22 cellular contexts compared by ENCODE assay signal in the genomic region with DNA sequence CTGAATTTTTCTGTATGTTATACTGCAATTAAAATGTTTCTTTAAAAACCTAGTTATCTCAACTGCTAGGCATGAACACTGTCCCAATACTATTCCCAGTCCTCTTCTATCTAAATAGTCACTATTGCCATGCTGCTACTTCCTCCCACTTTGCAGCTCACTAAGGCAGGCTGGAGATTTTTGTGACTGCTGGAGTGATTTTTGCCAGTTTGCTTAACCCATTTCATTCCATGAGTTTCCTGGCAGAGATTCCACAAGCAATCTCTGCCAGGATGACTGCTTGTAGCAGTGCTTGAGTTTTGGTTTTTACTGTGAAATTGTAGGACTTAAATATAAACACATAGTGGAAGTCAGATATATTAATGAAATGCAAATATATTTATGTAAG.
DNase-seq lines count a peak whose midpoint lies in the region; ATAC-seq and TF ChIP-seq lines count a peak whose summit lies in the region.
"Had no signal": no experiment of that assay in that cellular context is flagged by ENCODE, and none has a peak within 500 bp of the region (broad histone marks: within the 10 kb centered on the region; RNA-seq: fewer than 3 reads in every experiment).

No MANE protein-coding gene starts in this region.

- no peaks in the 10 kb centered on the region for H3K36me3 ChIP-seq in PC-3 (ENCODE audit: low read depth, low read length)
- H3K36me3 ChIP-seq: breast epithelium, esophagus muscularis mucosa, neural progenitor cell, uterus had no signal

- H3K9me3 Mint-ChIP-seq in nephron progenitor cell: no peaks in the 10 kb centered on the region
- peaks cover 1% of the 10 kb centered on the region for H3K9me3 Mint-ChIP-seq in glutamatergic neuron (ENCODE audit: unreplicated experiment)
- H3K9me3 Mint-ChIP-seq: activated naive CD4-positive, alpha-beta T cell treated with anti-CD3 and anti-CD28 coated beads, Interleukin-2, amount 50 U/mL, for 24 hours; neural progenitor cell; stimulated activated memory B cell treated with anti-CD40 and anti-IgM and Interleukin-4, amounts not matched to agents 10 μg/mL and 1 μg/mL and 100 μg/mL, for 72 hours had no signal

- H3K9me2 ChIP-seq in PC-3 (replicated peaks; ENCODE audit: low read length): no peaks in the 10 kb centered on the region

- no peaks in the 10 kb centered on the region for H3F3A ChIP-seq in PC-3 (ENCODE audit: low read length, unreplicated experiment)

- no peaks in the 10 kb centered on the region for H3K36me3 Mint-ChIP-seq in nephron progenitor cell (ENCODE audit: low read depth)
- no peaks in the 10 kb centered on the region for H3K36me3 Mint-ChIP-seq in glutamatergic neuron (ENCODE audit: unreplicated experiment)
- H3K36me3 Mint-ChIP-seq: activated naive CD4-positive, alpha-beta T cell treated with anti-CD3 and anti-CD28 coated beads, Interleukin-2, amount 50 U/mL, for 24 hours; stimulated activated memory B cell treated with anti-CD40 and anti-IgM and Interleukin-4, amounts not matched to agents 10 μg/mL and 1 μg/mL and 100 μg/mL, for 72 hours had no signal

- peaks cover 79% of the 10 kb centered on the region for H3K79me2 ChIP-seq in PC-3 (ENCODE audit: low read length)

- H3K27me3 Mint-ChIP-seq in nephron progenitor cell (ENCODE audit: low read depth, poor library complexity): no peaks in the 10 kb centered on the region
- H3K27me3 Mint-ChIP-seq in glutamatergic neuron (ENCODE audit: unreplicated experiment): peaks cover 2% of the 10 kb centered on the region
- H3K27me3 Mint-ChIP-seq: stimulated activated memory B cell treated with anti-CD40 and anti-IgM and Interleukin-4, amounts not matched to agents 10 μg/mL and 1 μg/mL and 100 μg/mL, for 72 hours had no signal

- no peaks in the 10 kb centered on the region; the same call in 1 of the 2 replicates for H4K20me1 ChIP-seq in PC-3 (ENCODE audit: low read length)

- no peaks in the 10 kb centered on the region for H3K9me3 ChIP-seq in PC-3 (ENCODE audit: low read length)
- H3K9me3 ChIP-seq: breast epithelium, esophagus muscularis mucosa, uterus had no signal

- no peak overlapping the region for H3K9ac ChIP-seq in PC-3 (ENCODE audit: low read length)
- H3K9ac ChIP-seq: neural progenitor cell had no signal

- peak; percentile 49 for ATAC-seq in PC-3
- ATAC-seq: stimulated activated memory B cell treated with anti-CD40 and anti-IgM and Interleukin-4, amounts not matched to agents 10 μg/mL and 1 μg/mL and 100 μg/mL, for 72 hours had no signal

- H3K27ac ChIP-seq in C4-2B: peak overlapping the region; percentile 53; the same call in 1 of the 2 replicates
- H3K27ac ChIP-seq in PC-3 (ENCODE audit: low read length): peak overlapping the region; percentile 47
- H3K27ac ChIP-seq in dorsolateral prefrontal cortex: peak overlapping the region in 50 of 59 donors; percentile 17 to 84 (median 72)
- H3K27ac ChIP-seq: breast epithelium, esophagus muscularis mucosa, neural progenitor cell, uterus had no signal

- H2AFZ ChIP-seq in PC-3 (ENCODE audit: low read length): no peak overlapping the region
- H2AFZ ChIP-seq: neural progenitor cell had no signal

- no peaks in the 10 kb centered on the region for H3K27me3 ChIP-seq in PC-3 (ENCODE audit: low read length)
- H3K27me3 ChIP-seq in dorsolateral prefrontal cortex: no peaks in the 10 kb centered on the region
- H3K27me3 ChIP-seq: breast epithelium, esophagus muscularis mucosa, neural progenitor cell, uterus had no signal

- no peak overlapping the region for H3K4me3 Mint-ChIP-seq in nephron progenitor cell
- no peak overlapping the region for H3K4me3 Mint-ChIP-seq in glutamatergic neuron (ENCODE audit: unreplicated experiment)
- H3K4me3 Mint-ChIP-seq: activated naive CD4-positive, alpha-beta T cell treated with anti-CD3 and anti-CD28 coated beads, Interleukin-2, amount 50 U/mL, for 24 hours; neural progenitor cell; stimulated activated memory B cell treated with anti-CD40 and anti-IgM and Interleukin-4, amounts not matched to agents 10 μg/mL and 1 μg/mL and 100 μg/mL, for 72 hours had no signal

- intact Hi-C loops in PC-3 (cut with micrococcal nuclease): loop anchor here (2.0 kb wide), 1 partner anchor 53 kb away; no protein-coding TSS in a partner anchor
- intact Hi-C loops in dorsolateral prefrontal cortex (cut with DNase I): loop anchor here in 1 of 2 donors (10.0 kb wide), 1 partner anchor 51 kb away; no protein-coding TSS in a partner anchor

- H3K4me2 ChIP-seq in PC-3 (ENCODE audit: low read length): peak overlapping the region; percentile 70
- H3K4me2 ChIP-seq: neural progenitor cell had no signal

- POLR2A ChIA-PET in PC-3 (lab: Charles Lee; ENCODE audit: unreplicated experiment): interaction anchor here (0.6 kb wide), 2 partner anchors 11 to 209 kb away, joined by 4 to 7 read pairs; no protein-coding TSS in a partner anchor

- CTCF ChIA-PET in PC-3 (lab: Charles Lee): interaction anchor here (0.9 kb wide), 1 partner anchor 48 kb away, joined by 3 read pairs; no protein-coding TSS in a partner anchor

- TF ChIP-seq CTCF in C4-2B (conservative IDR thresholded peaks at IDR 0.05) (no peak), PC-3 (conservative IDR thresholded peaks at IDR 0.05; ENCODE audit: low read depth, low read length) (no peak), dorsolateral prefrontal cortex (IDR thresholded peaks at IDR 0.05 in 54 of 56, conservative IDR thresholded peaks at IDR 0.05 in 2 of 56; ENCODE audit: low read depth in 1 of 56, partially characterized antibody in 56 of 56) (no peak), nephron progenitor cell (IDR thresholded peaks at IDR 0.05) (no peak), glutamatergic neuron (IDR thresholded peaks at IDR 0.05; ENCODE audit: partially characterized antibody, unreplicated experiment) (no peak)

- BruUV-seq in PC-3 (replicated peaks; lab: Mats Ljungman, UMichigan): no TSS peak

- H3K4me1 Mint-ChIP-seq in nephron progenitor cell (peaks cover 30% of the 10 kb centered on the region), glutamatergic neuron (ENCODE audit: low read depth, unreplicated experiment) (peaks cover 15% of the 10 kb centered on the region)
- H3K4me1 Mint-ChIP-seq: activated naive CD4-positive, alpha-beta T cell treated with anti-CD3 and anti-CD28 coated beads, Interleukin-2, amount 50 U/mL, for 24 hours; stimulated activated memory B cell treated with anti-CD40 and anti-IgM and Interleukin-4, amounts not matched to agents 10 μg/mL and 1 μg/mL and 100 μg/mL, for 72 hours had no signal

- H3K27ac Mint-ChIP-seq in nephron progenitor cell (peak overlapping the region; percentile 12), glutamatergic neuron (ENCODE audit: unreplicated experiment) (no peak overlapping the region)
- H3K27ac Mint-ChIP-seq: activated naive CD4-positive, alpha-beta T cell treated with anti-CD3 and anti-CD28 coated beads, Interleukin-2, amount 50 U/mL, for 24 hours; neural progenitor cell; stimulated activated memory B cell treated with anti-CD40 and anti-IgM and Interleukin-4, amounts not matched to agents 10 μg/mL and 1 μg/mL and 100 μg/mL, for 72 hours had no signal

- peak; percentile 53 for DNase-seq in PC-3
- no peak for DNase-seq in dorsolateral prefrontal cortex
- DNase-seq in nephron progenitor cell: no peak
- DNase-seq in activated naive CD4-positive, alpha-beta T cell treated with Interleukin-2 at 50 U/mL for 16 hours: no peak
- no peak for DNase-seq in kidney glomerular epithelial cell (lab: John Stamatoyannopoulos, UW)
- no peak for DNase-seq in DMS79 (lab: John Stamatoyannopoulos, UW)
- DNase-seq in glutamatergic neuron: no peak
- DNase-seq: ACHN; activated CD4-positive, alpha-beta T cell treated with anti-CD3 and anti-CD28 coated beads, Interleukin-2, amount 50 U/mL, for 1 hour; COR-L47; GDM1; kidney; NCI-H1048; NCI-H2107; NCI-H748 treated with DMSO at 0.1 percent for 48 hours; uterus had no signal

- H3K4me3 ChIP-seq in PC-3 (ENCODE audit: low read length) (peak overlapping the region; percentile 51; the same call in 1 of the 2 replicates), dorsolateral prefrontal cortex (peak overlapping the region in 55 of 59 donors; percentile 6 to 63 (median 41))
- H3K4me3 ChIP-seq: breast epithelium, esophagus muscularis mucosa, neural progenitor cell, uterus had no signal

- H3K4me1 ChIP-seq in PC-3 (ENCODE audit: insufficient read depth, low read length): peaks cover 57% of the 10 kb centered on the region
